Comparison of ENCODE assay signal across 10 cellular contexts in the genomic region with DNA sequence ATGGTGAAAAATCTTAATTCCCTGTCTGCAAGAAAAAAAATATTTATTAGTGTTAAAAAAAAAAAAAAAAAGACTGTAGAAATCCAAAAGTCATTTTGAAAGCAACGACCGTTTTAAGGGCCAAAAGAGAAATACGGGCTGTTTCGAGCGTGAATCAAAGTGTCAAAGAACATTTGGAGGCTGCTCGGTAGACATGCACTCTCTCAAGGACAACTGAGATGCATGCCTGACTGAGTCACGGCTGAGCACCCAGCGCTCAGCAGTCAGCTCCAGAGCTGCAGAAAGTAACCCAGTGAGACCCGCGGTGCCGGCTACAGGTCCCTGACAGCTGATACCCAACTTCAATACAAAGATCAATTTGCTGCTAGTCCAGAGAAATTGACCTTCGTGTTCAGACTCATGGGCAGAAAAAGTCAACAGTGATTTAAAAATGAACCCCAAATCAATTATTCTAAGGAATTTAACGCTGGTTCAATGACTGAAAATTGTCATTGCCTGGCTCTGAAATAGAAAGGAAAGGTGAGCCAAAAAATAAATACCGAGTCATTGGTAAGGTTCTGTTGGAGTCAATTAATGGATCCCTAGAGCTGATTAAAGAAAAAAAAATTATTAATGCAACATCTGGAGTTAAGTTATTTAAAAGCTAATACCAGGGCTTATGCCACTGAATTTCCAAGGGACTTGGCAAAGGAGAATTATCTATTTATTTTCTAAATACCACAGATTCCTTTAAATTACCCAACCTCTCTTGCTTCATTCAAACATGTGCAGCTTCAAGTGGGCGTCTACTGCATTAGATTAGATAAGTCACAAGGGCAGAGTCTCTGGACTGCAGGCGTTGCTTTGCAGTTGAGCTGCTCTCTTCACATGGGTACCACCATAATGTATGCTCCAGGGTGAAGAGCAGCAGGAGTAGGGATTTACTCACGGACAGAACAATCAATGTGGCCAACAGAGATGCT.
DNase-seq lines count a peak whose midpoint lies in the region; ATAC-seq, FAIRE-seq and TF ChIP-seq lines count a peak whose summit lies in the region.
"Had no signal": no experiment of that assay in that cellular context is flagged by ENCODE, and none has a peak within 500 bp of the region (broad histone marks: within the 10 kb centered on the region; RNA-seq: fewer than 3 reads in every experiment).

No MANE protein-coding gene starts in this region.

- ATAC-seq in PC-3 (no peak), gastroesophageal sphincter (peak; percentile 74), pancreas (peak; percentile 74 to 93 (median 84))

- TF ChIP-seq CTCF in BJ (IDR thresholded peaks at IDR 0.05; ENCODE audit: insufficient read depth, low read depth, low read length), result no peak
- no peak for TF ChIP-seq CTCF in PC-3 (conservative IDR thresholded peaks at IDR 0.05; ENCODE audit: low read depth, low read length)
- no peak for TF ChIP-seq CTCF in gastroesophageal sphincter (IDR thresholded peaks at IDR 0.05)
- no peak for TF ChIP-seq CTCF in pancreas (IDR thresholded peaks at IDR 0.05)

- intact Hi-C loops in PC-3 (cut with micrococcal nuclease) (no loop called here), pancreas (cut with DNase I) (no loop called here)

- H3K27ac ChIP-seq in PC-3 (ENCODE audit: low read length) (no peak overlapping the region), gastroesophageal sphincter (no peak overlapping the region), pancreas (no peak overlapping the region), SJCRH30 (no peak overlapping the region)
- H3K27ac ChIP-seq: SJSA1 had no signal

- no peaks in the 10 kb centered on the region for H3K36me3 ChIP-seq in BJ (ENCODE audit: control insufficient read depth, insufficient read depth, low read length)
- H3K36me3 ChIP-seq in PC-3 (ENCODE audit: low read depth, low read length), result no peaks in the 10 kb centered on the region
- no peaks in the 10 kb centered on the region for H3K36me3 ChIP-seq in gastroesophageal sphincter
- no peaks in the 10 kb centered on the region for H3K36me3 ChIP-seq in pancreas
- no peaks in the 10 kb centered on the region for H3K36me3 ChIP-seq in SJCRH30
- H3K36me3 ChIP-seq: SJSA1 had no signal

- no peak for TF ChIP-seq EP300 in gastroesophageal sphincter (IDR thresholded peaks at IDR 0.05)

- no peaks in the 10 kb centered on the region for H3K9me2 ChIP-seq in PC-3 (replicated peaks; ENCODE audit: low read length)

- H3K9ac ChIP-seq in PC-3 (ENCODE audit: low read length), result no peak overlapping the region

- TF ChIP-seq POLR2A in gastroesophageal sphincter (IDR thresholded peaks at IDR 0.05), result no peak

- no peaks in the 10 kb centered on the region for H3K27me3 ChIP-seq in BJ (ENCODE audit: control insufficient read depth, insufficient read depth, low read length)
- H3K27me3 ChIP-seq in PC-3 (ENCODE audit: low read length), result no peaks in the 10 kb centered on the region
- no peaks in the 10 kb centered on the region for H3K27me3 ChIP-seq in gastroesophageal sphincter
- H3K27me3 ChIP-seq in pancreas, result no peaks in the 10 kb centered on the region
- no peaks in the 10 kb centered on the region for H3K27me3 ChIP-seq in SJCRH30
- H3K27me3 ChIP-seq: SJSA1 had no signal

- H3K4me1 ChIP-seq in PC-3 (ENCODE audit: insufficient read depth, low read length) (peaks cover 4% of the 10 kb centered on the region; the same call in 1 of the 2 replicates), gastroesophageal sphincter (peaks cover 0 to 11% (median 0%) of the 10 kb centered on the region in 3 donors), pancreas (peaks cover 6 to 14% (median 10%) of the 10 kb centered on the region in 3 donors), SJCRH30 (peaks cover 8% of the 10 kb centered on the region; the same call in 1 of the 2 replicates)

- H3K4me3 ChIP-seq in BJ (ENCODE audit: low read depth, low read length), result no peak overlapping the region
- no peak overlapping the region for H3K4me3 ChIP-seq in PC-3 (ENCODE audit: low read length)
- no peak overlapping the region for H3K4me3 ChIP-seq in gastroesophageal sphincter
- H3K4me3 ChIP-seq in pancreas, result no peak overlapping the region
- H3K4me3 ChIP-seq in SJCRH30, result no peak overlapping the region
- H3K4me3 ChIP-seq: SJSA1 had no signal

- POLR2A ChIA-PET in BJ (lab: Charles Lee), result interaction anchor here (0.6 kb wide), 1 partner anchor 186 kb away, joined by 3 read pairs; no protein-coding TSS in a partner anchor
- POLR2A ChIA-PET in PC-3 (lab: Charles Lee; ENCODE audit: unreplicated experiment), result no interaction called here

- DNase-seq in BJ (ENCODE audit: low read depth) (peak; percentile 53), PC-3 (peak; percentile 5), pancreas (no peak), SIG-M5 treated with dmso at 0.1 percent for 504 hours (lab: John Stamatoyannopoulos, UW; ENCODE audit: unreplicated experiment) (no peak), SJCRH30 (no peak), mesenteric fat pad (ENCODE audit: low spot score) (no peak)
- no peak for DNase-seq in stimulated activated naive CD4-positive, alpha-beta T cell (lab: John Stamatoyannopoulos, UW)
- DNase-seq: effector memory CD4-positive, alpha-beta T cell had no signal

- H3F3A ChIP-seq in PC-3 (ENCODE audit: low read length, unreplicated experiment), result no peaks in the 10 kb centered on the region

- H2AFZ ChIP-seq in PC-3 (ENCODE audit: low read length), result no peak overlapping the region

- WGBS in gastroesophageal sphincter (ENCODE audit: low coverage in 1 of 2), 2 donors, result 79 to 87% methylated on average over 7 to 12 of the region's 17 CpGs
- 13 to 15% methylated on average over 17 of the region's 17 CpGs for WGBS in pancreas, 2 donors

- H3K4me2 ChIP-seq in PC-3 (ENCODE audit: low read length), result no peak overlapping the region

- no peaks in the 10 kb centered on the region for H4K20me1 ChIP-seq in PC-3 (ENCODE audit: low read length)

- H3K79me2 ChIP-seq in PC-3 (ENCODE audit: low read length), result no peaks in the 10 kb centered on the region

- no peaks in the 10 kb centered on the region for H3K9me3 ChIP-seq in PC-3 (ENCODE audit: low read length)
- H3K9me3 ChIP-seq in gastroesophageal sphincter, result no peaks in the 10 kb centered on the region
- no peaks in the 10 kb centered on the region for H3K9me3 ChIP-seq in pancreas
- H3K9me3 ChIP-seq in SJCRH30 (replicated peaks), result no peaks in the 10 kb centered on the region
- H3K9me3 ChIP-seq: SJSA1 had no signal

- CTCF ChIA-PET in BJ (lab: Yijun Ruan, JAX) (no interaction called here), PC-3 (lab: Charles Lee) (no interaction called here)

- no TSS peak for BruUV-seq in PC-3 (replicated peaks; lab: Mats Ljungman, UMichigan)

- FAIRE-seq in pancreas (lab: Jason Lieb, UNC), result no peak

Comparison
In these comparisons a context has a peak if more than half of its experiments do, and no peak if none do; other contexts are left out.
1. DNase-seq: peak in BJ (single experiment) and PC-3 (single experiment); none in pancreas (0 of 6), SIG-M5 treated with dmso at 0.1 percent for 504 hours (single experiment), SJCRH30 (0 of 2), mesenteric fat pad (single experiment) and stimulated activated naive CD4-positive, alpha-beta T cell (0 of 6).